33 cellular contexts compared by ENCODE assay signal in the genomic region with DNA sequence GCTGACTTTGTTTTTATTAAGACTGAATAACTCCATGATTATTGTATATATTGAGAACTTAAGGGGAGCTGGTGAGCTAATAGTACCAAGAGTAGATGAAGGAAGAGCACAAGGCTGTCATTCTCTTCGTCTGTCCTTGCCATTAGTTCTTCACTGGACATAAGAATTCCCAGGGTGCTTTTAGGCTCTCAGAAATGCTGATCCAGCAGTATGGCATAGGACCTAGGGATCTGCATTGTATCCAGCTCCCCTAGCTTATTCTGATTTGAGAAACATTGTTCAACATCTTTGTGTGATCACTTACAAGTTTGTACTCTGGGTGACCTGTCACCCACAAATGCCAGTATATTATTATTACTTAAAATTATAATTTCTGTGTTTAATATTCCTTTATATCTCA.
"Had no signal": no experiment of that assay in that cellular context is flagged by ENCODE, and none has a peak within 500 bp of the region (broad histone marks: within the 10 kb centered on the region; RNA-seq: fewer than 3 reads in every experiment).

No MANE protein-coding gene starts in this region.

- H3K4me1 ChIP-seq: adrenal gland, body of pancreas, breast epithelium had no signal

- H3K27me3 ChIP-seq: adrenal gland, body of pancreas, brain microvascular endothelial cell, breast epithelium had no signal

- DNase-seq: activated B cell treated with CpG ODN at 0.5 μM for 24 hours; activated CD4-positive, alpha-beta memory T cell treated with anti-CD3 and anti-CD28 coated beads for 36 hours; activated CD4-positive, alpha-beta T cell treated with anti-CD3 and anti-CD28 coated beads for 4 hours; activated CD4-positive, alpha-beta T cell treated with anti-CD3 and anti-CD28 coated beads, Interleukin-2, amount 10 ng/mL, durations not matched to agents 24 days and 14 days; activated CD4-positive, alpha-beta T cell treated with anti-CD3 and anti-CD28 coated beads, Interleukin-2, amount 50 U/mL, for 1 hour; activated CD4-positive, alpha-beta T cell treated with anti-CD3 and anti-CD28 coated beads, Interleukin-2, amount 50 U/mL, for 4 hours; activated CD4-positive, CD25-positive, alpha-beta regulatory T cell treated with anti-CD3 and anti-CD28 coated beads, Interleukin-2, amount 50 U/mL, for 72 hours; activated CD8-positive, alpha-beta memory T cell treated with anti-CD3 and anti-CD28 coated beads, Interleukin-2, amount 50 U/mL, for 4 hours; activated CD8-positive, alpha-beta T cell treated with anti-CD3 and anti-CD28 coated beads for 36 hours; activated effector memory CD4-positive, alpha-beta T cell treated with anti-CD3 and anti-CD28 coated beads, Interleukin-2, amount 50 U/mL, for 16 hours; activated gamma-delta T cell treated with Interleukin-2 at 50 U/mL for 16 hours; activated naive CD4-positive, alpha-beta T cell; activated naive CD4-positive, alpha-beta T cell treated with anti-CD3 and anti-CD28 coated beads for 36 hours; activated naive CD4-positive, alpha-beta T cell treated with anti-CD3 and anti-CD28 coated beads, Interleukin-2, amount 50 U/mL, for 16 hours; activated naive CD8-positive, alpha-beta T cell treated with anti-CD3 and anti-CD28 coated beads for 36 hours; activated T-cell treated with anti-CD3 and anti-CD28 coated beads for 4 hours; activated T-cell treated with anti-CD3 and anti-CD28 coated beads, Interleukin-2, amount 50 U/mL, for 1 hour; activated T-cell treated with anti-CD3 and anti-CD28 coated beads, Interleukin-2, amount 50 U/mL, for 4 hours; activated T-cell treated with anti-CD3 and anti-CD28 coated beads, Interleukin-2, amount 50 U/mL, for 72 hours; adrenal gland; amniotic stem cell; aorta; body of pancreas; brain microvascular endothelial cell; central memory CD4-positive, alpha-beta T cell; T-helper 2 cell; T-helper 9 cell had no signal

- ATAC-seq: activated CD8-positive, alpha-beta T cell treated with anti-CD3 and anti-CD28 coated beads for 36 hours; activated naive CD4-positive, alpha-beta T cell treated with anti-CD3 and anti-CD28 coated beads, Interleukin-2, amount 50 U/mL, for 72 hours; activated T-cell treated with anti-CD3 and anti-CD28 coated beads, Interleukin-2, amount 50 U/mL, for 4 hours; activated T-cell treated with anti-CD3 and anti-CD28 coated beads, Interleukin-2, amount 50 U/mL, for 72 hours; activated T-helper 17 cell treated with anti-CD3 and anti-CD28 coated beads, Interleukin-2, amount 50 U/mL, for 72 hours; body of pancreas had no signal

- H3K27ac ChIP-seq: adrenal gland, body of pancreas, brain microvascular endothelial cell, breast epithelium, VCaP had no signal

- H3K4me3 ChIP-seq: adrenal gland, body of pancreas, breast epithelium had no signal

- FAIRE-seq: astrocyte, TTC549 had no signal

- H3K9me3 ChIP-seq: adrenal gland, body of pancreas, breast epithelium had no signal
